9 cellular contexts compared by ENCODE assay signal in the genomic region with DNA sequence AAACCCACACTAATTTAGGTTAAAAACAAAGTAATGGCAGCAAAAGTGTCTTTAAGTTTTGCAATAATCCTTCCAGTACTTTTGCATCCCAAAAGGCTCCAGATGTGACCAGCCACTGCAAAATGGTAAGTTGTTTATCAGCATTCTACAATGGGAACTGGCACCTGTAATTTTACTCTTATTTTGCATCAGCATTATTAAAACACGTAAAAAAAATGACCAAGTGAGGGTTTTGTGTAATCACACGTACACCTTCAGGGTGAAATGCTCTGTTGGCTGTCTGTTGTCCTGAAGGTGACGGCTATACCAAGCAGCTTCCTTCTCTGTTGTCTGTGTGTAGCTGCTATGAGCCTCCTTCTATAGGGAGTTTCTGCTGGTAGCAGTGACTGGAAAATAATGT. TPM values are rescaled to one million over a fixed set of nuclear protein-coding genes. Genes with fewer than 3 reads are reported as not detected.
A peak's percentile ranks its signal among the peaks of the same experiment; 100 is the strongest.
DNase-seq lines count a peak whose midpoint lies in the region; ATAC-seq and TF ChIP-seq lines count a peak whose summit lies in the region.
"Had no signal": no experiment of that assay in that cellular context is flagged by ENCODE, and none has a peak within 500 bp of the region (broad histone marks: within the 10 kb centered on the region; RNA-seq: fewer than 3 reads in every experiment).

No MANE protein-coding gene starts in this region.

- H3K4me1 Mint-ChIP-seq in osteocyte (ENCODE audit: unreplicated experiment) (peaks cover 31% of the 10 kb centered on the region), T-cell (peaks cover 12 to 15% (median 12%) of the 10 kb centered on the region in 3 donors)

- no peaks in the 10 kb centered on the region for H3K36me3 Mint-ChIP-seq in osteocyte (ENCODE audit: unreplicated experiment)
- H3K36me3 Mint-ChIP-seq in T-cell, result no peaks in the 10 kb centered on the region

- CTCF ChIA-PET in T-cell (lab: Charles Lee), result no interaction called here

- peak overlapping the region; percentile 49 for H3K4me3 Mint-ChIP-seq in osteocyte (ENCODE audit: unreplicated experiment)
- no peak overlapping the region for H3K4me3 Mint-ChIP-seq in T-cell

- peak overlapping the region; percentile 82 for H3K27ac Mint-ChIP-seq in osteocyte (ENCODE audit: unreplicated experiment)
- no peak overlapping the region for H3K27ac Mint-ChIP-seq in T-cell
- H3K27ac Mint-ChIP-seq: activated T-helper 2 cell treated with anti-CD3 and anti-CD28 coated beads, Interferon-gamma antibody, Interleukin-2, Interleukin-4, amounts not matched to agents 10 μg/mL and 5 μg/mL and 100 μg/mL, durations not matched to agents 14 hours and 24 hours and 36 hours had no signal

- TF ChIP-seq CTCF in osteocyte (IDR thresholded peaks at IDR 0.05), result no peak

- peak; percentile 63 for DNase-seq in DMS79 treated with DMSO at 0.1 percent for 48 hours (lab: John Stamatoyannopoulos, UW)
- peak; percentile 39 for DNase-seq in NCI-H69 (lab: John Stamatoyannopoulos, UW)
- peak; percentile 73 for DNase-seq in fibroblast of gingiva (ENCODE audit: low read depth)
- no peak for DNase-seq in osteocyte (ENCODE audit: extremely low spot score, unreplicated experiment)
- DNase-seq in T-cell, result no peak
- no peak for DNase-seq in COLO668 (lab: John Stamatoyannopoulos, UW; ENCODE audit: unreplicated experiment)
- DNase-seq in HuH-7.5 (ENCODE audit: low spot score), result no peak

- POLR2A ChIA-PET in T-cell (lab: Charles Lee), result no interaction called here

- ATAC-seq in GM18870 (IDR thresholded peaks at IDR 0.05; ENCODE audit: unreplicated experiment) (no peak), T-cell (replicated peaks in 1 of 4) (no peak)

- H3K9me3 Mint-ChIP-seq in osteocyte (ENCODE audit: unreplicated experiment) (no peaks in the 10 kb centered on the region), T-cell (no peaks in the 10 kb centered on the region)
- H3K9me3 Mint-ChIP-seq: activated T-helper 2 cell treated with anti-CD3 and anti-CD28 coated beads, Interferon-gamma antibody, Interleukin-2, Interleukin-4, amounts not matched to agents 10 μg/mL and 5 μg/mL and 100 μg/mL, durations not matched to agents 14 hours and 24 hours and 36 hours had no signal

- no peaks in the 10 kb centered on the region for H3K27me3 Mint-ChIP-seq in osteocyte (ENCODE audit: unreplicated experiment)
- no peaks in the 10 kb centered on the region for H3K27me3 Mint-ChIP-seq in T-cell

RNA-seq across cellular contexts. Expression of a gene that starts 36.9 kb away (rescaled TPM):
- total RNA-seq in osteocyte, result 62.1 and 65.9 TPM in 2 replicates
- 10 to 100 TPM; 31.1 to 44.9 (median 35.8) TPM for total RNA-seq in T-cell

Comparison
In these comparisons a context has a peak if more than half of its experiments do, and no peak if none do; other contexts are left out.
1. DNase-seq: peak in DMS79 treated with DMSO at 0.1 percent for 48 hours (single experiment), NCI-H69 (single experiment) and fibroblast of gingiva (single experiment); none in osteocyte (single experiment), T-cell (0 of 34), COLO668 (single experiment) and HuH-7.5 (single experiment).